ENCODE assay signal across 8 cellular contexts in genomic region chr11:64355078-64355940, GRCh38. TPM values are rescaled to one million over a fixed set of nuclear protein-coding genes. Genes with fewer than 3 reads are reported as not detected.
DNase-seq lines count a peak whose midpoint lies in the region; ATAC-seq, FAIRE-seq and TF ChIP-seq lines count a peak whose summit lies in the region.

No MANE protein-coding gene starts in this region.

- 2 to 4% methylated on average over 20 to 23 of the region's 23 CpGs for WGBS in pancreas, 2 donors

- H3K9me3 ChIP-seq in BE2C, result no peaks in the 10 kb centered on the region
- H3K9me3 ChIP-seq in pancreas, result no peaks in the 10 kb centered on the region

- H3K27ac Mint-ChIP-seq in activated T-cell treated with anti-CD3 and anti-CD28 coated beads, Interleukin-2, amount 50 U/mL, for 72 hours, result no peak overlapping the region
- H3K27ac Mint-ChIP-seq in glutamatergic neuron (ENCODE audit: unreplicated experiment), result no peak overlapping the region

- H3K4me1 ChIP-seq in BE2C, result peaks cover 4% of the 10 kb centered on the region; the same call in 1 of the 2 replicates
- H3K4me1 ChIP-seq in pancreas, result peaks cover 8 to 26% (median 10%) of the 10 kb centered on the region in 3 donors

- peaks cover 0 to 3% of the 10 kb centered on the region in 2 donors for H3K36me3 Mint-ChIP-seq in activated T-cell treated with anti-CD3 and anti-CD28 coated beads, Interleukin-2, amount 50 U/mL, for 72 hours (ENCODE audit: insufficient read depth in 2 of 2)
- no peaks in the 10 kb centered on the region for H3K36me3 Mint-ChIP-seq in glutamatergic neuron (ENCODE audit: unreplicated experiment)

- H3K27me3 ChIP-seq in BE2C, result no peaks in the 10 kb centered on the region
- no peaks in the 10 kb centered on the region for H3K27me3 ChIP-seq in pancreas

- H3K4me3 Mint-ChIP-seq in activated T-cell treated with anti-CD3 and anti-CD28 coated beads, Interleukin-2, amount 50 U/mL, for 72 hours, result no peak overlapping the region
- no peak overlapping the region for H3K4me3 Mint-ChIP-seq in glutamatergic neuron (ENCODE audit: unreplicated experiment)

- H3K9me3 Mint-ChIP-seq in activated T-cell treated with anti-CD3 and anti-CD28 coated beads, Interleukin-2, amount 50 U/mL, for 72 hours, result no peaks in the 10 kb centered on the region
- H3K9me3 Mint-ChIP-seq in glutamatergic neuron (ENCODE audit: unreplicated experiment), result peaks cover 2% of the 10 kb centered on the region

- H3K4me1 Mint-ChIP-seq in activated T-cell treated with anti-CD3 and anti-CD28 coated beads, Interleukin-2, amount 50 U/mL, for 72 hours (ENCODE audit: low read depth), result peaks cover 38% of the 10 kb centered on the region
- H3K4me1 Mint-ChIP-seq in glutamatergic neuron (ENCODE audit: low read depth, unreplicated experiment), result peaks cover 6% of the 10 kb centered on the region

- H3K27me3 Mint-ChIP-seq in activated T-cell treated with anti-CD3 and anti-CD28 coated beads, Interleukin-2, amount 50 U/mL, for 72 hours (ENCODE audit: low read depth), result no peaks in the 10 kb centered on the region
- H3K27me3 Mint-ChIP-seq in glutamatergic neuron (ENCODE audit: unreplicated experiment), result peaks cover 8% of the 10 kb centered on the region

- H3K27ac ChIP-seq in pancreas, result peak overlapping the region; percentile 68 to 87 (median 75)

- ATAC-seq in activated T-cell treated with anti-CD3 and anti-CD28 coated beads, Interleukin-2, amount 50 U/mL, for 72 hours (replicated peaks in 1 of 2), result peak in 1 of 2 donors; percentile 25
- ATAC-seq in pancreas, result peak; percentile 81 to 87 (median 84)
- ATAC-seq in HG03520 (IDR thresholded peaks at IDR 0.05; ENCODE audit: unreplicated experiment), result no peak
- ATAC-seq in GM21786 (IDR thresholded peaks at IDR 0.05; ENCODE audit: unreplicated experiment), result no peak

- H3K4me3 ChIP-seq in BE2C (ENCODE audit: low read depth, low read length), result 0 out of 2 replicates have a peak overlapping the region, but pooled peaks have one; percentile 19
- H3K4me3 ChIP-seq in pancreas, result peak overlapping the region; percentile 5 to 46 (median 28)

- FAIRE-seq in pancreas (lab: Jason Lieb, UNC), result no peak

- TF ChIP-seq CTCF in BE2C (IDR thresholded peaks at IDR 0.05; ENCODE audit: low read depth, low read length) (peak; percentile 65), GM20000 (IDR thresholded peaks at IDR 0.05; ENCODE audit: extremely low read depth, missing control alignments) (peak; percentile 73), glutamatergic neuron (IDR thresholded peaks at IDR 0.05; ENCODE audit: partially characterized antibody, unreplicated experiment) (peak; percentile 13), pancreas (IDR thresholded peaks at IDR 0.05) (peak; percentile 43 to 64 (median 64))

- H3K36me3 ChIP-seq in BE2C, result no peaks in the 10 kb centered on the region
- H3K36me3 ChIP-seq in pancreas, result no peaks in the 10 kb centered on the region

- DNase-seq in BE2C (peak; percentile 83), GM20000 (ENCODE audit: low spot score) (peak; percentile 87), NCI-H446 treated with DMSO at 0.1 percent for 48 hours (lab: John Stamatoyannopoulos, UW) (peak; percentile 57), glutamatergic neuron (peak; percentile 81), pancreas (peak; percentile 83 to 96 (median 90))
- peak; percentile 50 to 67 for DNase-seq in activated T-cell treated with anti-CD3 and anti-CD28 coated beads, Interleukin-2, amount 50 U/mL, for 72 hours

- intact Hi-C loops in pancreas (cut with DNase I), result no loop called here

RNA-seq across cellular contexts. Expression of gene RPS6KA4, which starts 3.7 kb away (rescaled TPM):
- polyA plus RNA-seq in BE2C (2012; ENCODE audit: insufficient read depth, insufficient read length, low read depth), result 33.0 TPM
- total RNA-seq in activated T-cell treated with anti-CD3 and anti-CD28 coated beads, Interleukin-2, amount 50 U/mL, for 72 hours, result 10 to 100 TPM; 16.6 to 18.4 TPM
- total RNA-seq in glutamatergic neuron (ENCODE audit: unreplicated experiment) (3.2 TPM), pancreas (10 to 100 TPM in 2 of 6 donors, 1 to 10 TPM in 4; 7.4 to 16.3 (median 9.0) TPM)
- polyA plus RNA-seq in pancreas, result 10 to 100 TPM; 15.4 to 18.8 TPM

RNA-seq across cellular contexts. Expression of gene CCDC88B, which starts 15.3 kb away (rescaled TPM):
- polyA plus RNA-seq in BE2C (2012; ENCODE audit: insufficient read depth, insufficient read length, low read depth), result 1.4 TPM
- total RNA-seq in activated T-cell treated with anti-CD3 and anti-CD28 coated beads, Interleukin-2, amount 50 U/mL, for 72 hours, result 100 to 1,000 TPM; 119 to 126 TPM
- total RNA-seq in glutamatergic neuron (ENCODE audit: unreplicated experiment) (83.6 TPM), pancreas (10 to 100 TPM in 1 of 6 donors, 1 to 10 TPM in 5; 3.0 to 11.2 (median 4.7) TPM)
- 10 to 100 TPM; 31.0 to 50.0 TPM for polyA plus RNA-seq in pancreas

RNA-seq across cellular contexts. Expression of gene PRDX5, which starts 37.4 kb away (rescaled TPM):
- 187 TPM for polyA plus RNA-seq in BE2C (2012; ENCODE audit: insufficient read depth, insufficient read length, low read depth)
- 100 to 1,000 TPM; 134 to 138 TPM for total RNA-seq in activated T-cell treated with anti-CD3 and anti-CD28 coated beads, Interleukin-2, amount 50 U/mL, for 72 hours
- total RNA-seq in glutamatergic neuron (ENCODE audit: unreplicated experiment) (418 TPM), pancreas (100 to 1,000 TPM in 1 of 6 donors, 10 to 100 TPM in 5; 59.0 to 102 (median 80.6) TPM)
- polyA plus RNA-seq in pancreas, result 100 to 1,000 TPM; 204 to 245 TPM

RNA-seq across cellular contexts. Expression of gene TRMT112, which starts 38.0 kb away (rescaled TPM):
- polyA plus RNA-seq in BE2C (2012; ENCODE audit: insufficient read depth, insufficient read length, low read depth), result 825 TPM
- 100 to 1,000 TPM; 145 to 154 TPM for total RNA-seq in activated T-cell treated with anti-CD3 and anti-CD28 coated beads, Interleukin-2, amount 50 U/mL, for 72 hours
- total RNA-seq in glutamatergic neuron (ENCODE audit: unreplicated experiment), result 93.1 TPM
- total RNA-seq in pancreas, result 10 to 100 TPM; 53.3 to 85.0 (median 65.6) TPM
- 100 to 1,000 TPM; 150 to 157 TPM for polyA plus RNA-seq in pancreas

RNA-seq across cellular contexts. Expression of gene ESRRA, which starts 50.0 kb away (rescaled TPM):
- 45.7 TPM for polyA plus RNA-seq in BE2C (2012; ENCODE audit: insufficient read depth, insufficient read length, low read depth)
- 10 to 100 TPM; 40.5 to 42.4 TPM for total RNA-seq in activated T-cell treated with anti-CD3 and anti-CD28 coated beads, Interleukin-2, amount 50 U/mL, for 72 hours
- total RNA-seq in glutamatergic neuron (ENCODE audit: unreplicated experiment) (69.9 TPM), pancreas (10 to 100 TPM; 28.0 to 50.7 (median 37.9) TPM)
- 10 to 100 TPM; 61.0 to 62.3 TPM for polyA plus RNA-seq in pancreas

Comparison
In these comparisons a context has a peak if more than half of its experiments do, and no peak if none do; other contexts are left out.
1. CTCF ChIP-seq: peak in every context shown above with its lines; median percentile 73 in GM20000; 65 in BE2C; 64 in pancreas; 13 in glutamatergic neuron.
2. ATAC-seq: peak in pancreas (4 of 4); none in HG03520 (single experiment) and GM21786 (single experiment).
3. Peak in every context shown above with its lines, with median percentiles within 50 percentile points of each other: DNase-seq.